8 cellular contexts compared by ENCODE assay signal in genomic region chr12:27703720-27704452, GRCh38. TPM values are rescaled to one million over a fixed set of nuclear protein-coding genes. Genes with fewer than 3 reads are reported as not detected.
DNase-seq lines count a peak whose midpoint lies in the region; ATAC-seq lines count a peak whose summit lies in the region.

No MANE protein-coding gene starts in this region.

- no peaks in the 10 kb centered on the region for H3K27me3 Mint-ChIP-seq in activated naive CD4-positive, alpha-beta T cell treated with anti-CD3 and anti-CD28 coated beads for 36 hours (ENCODE audit: low read depth)

- H3K36me3 Mint-ChIP-seq in activated naive CD4-positive, alpha-beta T cell treated with anti-CD3 and anti-CD28 coated beads for 36 hours (ENCODE audit: low read depth): no peaks in the 10 kb centered on the region

- ATAC-seq in GM21576 (IDR thresholded peaks at IDR 0.05; ENCODE audit: unreplicated experiment) (peak; percentile 88), Right ventricle myocardium superior (ENCODE audit: poor library complexity) (peak; percentile 87)

- intact Hi-C loops in activated naive CD4-positive, alpha-beta T cell treated with anti-CD3 and anti-CD28 coated beads for 36 hours (cut with micrococcal nuclease): loop anchor here (1.0 to 10.0 kb wide), 10 partner anchors 52 to 852 kb away; partner anchors contain the start of gene BMAL2
- intact Hi-C loops in Right ventricle myocardium superior (cut with DNase I): no loop called here

- DNase-seq in EH (ENCODE audit: low read depth): peak; percentile 87
- DNase-seq in KG1 (lab: John Stamatoyannopoulos, UW): peak; percentile 64
- DNase-seq in SIG-M5 treated with dmso at 0.1 percent for 504 hours (lab: John Stamatoyannopoulos, UW; ENCODE audit: unreplicated experiment): peak; percentile 78
- DNase-seq in activated naive CD4-positive, alpha-beta T cell treated with anti-CD3 and anti-CD28 coated beads for 36 hours: peak; percentile 92
- DNase-seq in Right ventricle myocardium superior: no peak
- DNase-seq in putamen (ENCODE audit: low spot score): peak; percentile 52
- DNase-seq in DMS79 treated with DMSO at 0.1 percent for 48 hours (lab: John Stamatoyannopoulos, UW): no peak

- no peak overlapping the region for H3K4me3 Mint-ChIP-seq in activated naive CD4-positive, alpha-beta T cell treated with anti-CD3 and anti-CD28 coated beads for 36 hours

- no peaks in the 10 kb centered on the region for H3K9me3 Mint-ChIP-seq in activated naive CD4-positive, alpha-beta T cell treated with anti-CD3 and anti-CD28 coated beads for 36 hours

- CTCF ChIA-PET in activated naive CD4-positive, alpha-beta T cell treated with anti-CD3 and anti-CD28 coated beads for 36 hours (lab: Charles Lee): interaction anchor here (0.6 to 1.5 kb wide), 14 partner anchors 14 to 1259 kb away, joined by 3 to 11 read pairs (median 3); no protein-coding TSS in a partner anchor

- peaks cover 2% of the 10 kb centered on the region for H3K4me1 Mint-ChIP-seq in activated naive CD4-positive, alpha-beta T cell treated with anti-CD3 and anti-CD28 coated beads for 36 hours (ENCODE audit: low read depth)

- H3K27ac Mint-ChIP-seq in activated naive CD4-positive, alpha-beta T cell treated with anti-CD3 and anti-CD28 coated beads for 36 hours: no peak overlapping the region

RNA-seq across cellular contexts. Expression of gene MRPS35, which starts 6.7 kb away (rescaled TPM):
- total RNA-seq in activated naive CD4-positive, alpha-beta T cell treated with anti-CD3 and anti-CD28 coated beads for 36 hours: 10 to 100 TPM; 53.1 to 57.6 TPM
- 56.4 TPM for total RNA-seq in Right ventricle myocardium superior

RNA-seq across cellular contexts. Expression of gene REP15, which starts 7.6 kb away (rescaled TPM):
- under 1 TPM; 0.19 to 0.22 TPM for total RNA-seq in activated naive CD4-positive, alpha-beta T cell treated with anti-CD3 and anti-CD28 coated beads for 36 hours
- total RNA-seq in Right ventricle myocardium superior: 6.3 TPM

Comparison
In these comparisons a context has a peak if more than half of its experiments do, and no peak if none do; other contexts are left out.
1. DNase-seq: peak in EH (single experiment), KG1 (single experiment), SIG-M5 treated with dmso at 0.1 percent for 504 hours (single experiment), activated naive CD4-positive, alpha-beta T cell treated with anti-CD3 and anti-CD28 coated beads for 36 hours (single experiment) and putamen (single experiment); none in Right ventricle myocardium superior (single experiment) and DMS79 treated with DMSO at 0.1 percent for 48 hours (single experiment).